7 cellular contexts compared by ENCODE assay signal in the genomic region with DNA sequence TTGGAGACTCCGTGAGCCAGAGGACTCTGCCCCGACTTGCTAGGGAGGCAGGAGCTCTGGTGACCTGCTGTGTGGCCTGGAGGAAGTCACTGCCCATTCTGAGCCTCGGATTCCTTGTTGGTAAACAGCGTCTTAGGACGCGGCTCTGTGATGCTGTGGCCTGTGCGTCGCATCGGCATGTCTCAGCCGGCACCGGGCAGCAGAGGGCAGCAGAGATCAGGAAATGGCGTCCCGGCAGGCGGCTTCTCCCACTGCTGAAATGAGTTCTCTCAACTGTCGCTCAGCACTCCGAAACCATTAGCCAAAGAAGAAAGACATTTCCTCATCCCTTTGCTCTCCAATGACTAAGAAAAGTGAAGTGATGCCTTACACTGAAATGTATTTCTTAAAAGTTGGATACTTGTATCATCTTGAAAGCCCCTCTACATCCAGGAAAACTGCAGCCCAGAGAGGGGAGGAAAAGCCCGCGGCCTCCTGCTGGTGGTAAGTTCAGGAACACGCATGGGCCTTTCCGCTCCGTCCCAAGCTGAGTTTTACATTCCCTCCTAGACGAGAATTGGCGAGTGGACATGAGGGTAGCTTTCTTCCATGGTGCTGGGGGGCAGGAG.
DNase-seq lines count a peak whose midpoint lies in the region; ATAC-seq, FAIRE-seq and TF ChIP-seq lines count a peak whose summit lies in the region.

No MANE protein-coding gene starts in this region.

- CTCF ChIA-PET in K562 (lab: Yijun Ruan, JAX; ENCODE audit: low intra/inter-chr PET ratio): interaction anchor here (0.6 to 1.4 kb wide), 3 partner anchors 792 to 1243 kb away, joined by 3 to 4 read pairs (median 4); no protein-coding TSS in a partner anchor

- DNase-seq in GM13976 (ENCODE audit: low spot score) (peak; percentile 86), NCI-H2081 (lab: John Stamatoyannopoulos, UW) (peak; percentile 21 to 49), UCSD-AML1 (lab: John Stamatoyannopoulos, UW; ENCODE audit: unreplicated experiment) (peak; percentile 75), K562 (ENCODE audit: extremely low read depth in 1 of 4, low spot score in 3 of 4) (peak; percentile 58 to 69 (median 60)), iPS-NIHi11 (ENCODE audit: low spot score) (peak; percentile 87)
- DNase-seq in stimulated activated CD4-positive, alpha-beta T cell treated with anti-CD3 and anti-CD28 coated beads, Interleukin-12 subunit alpha, Interleukin-12 subunit beta, amount 100 ng/mL, for 4 hours: peak; percentile 79

- no peak for TF ChIP-seq POLR2A in K562 (conservative IDR thresholded peaks at IDR 0.05)

- BruUV-seq in K562 (replicated peaks; lab: Mats Ljungman, UMichigan): no TSS peak

- no peaks in the 10 kb centered on the region for H4K20me1 ChIP-seq in K562 (replicated peaks; ENCODE audit: control insufficient read depth, insufficient read depth, low read length)

- H3K9ac ChIP-seq in K562 (ENCODE audit: insufficient read depth in 1 of 2, low read depth in 2 of 2, low read length in 2 of 2): no peak overlapping the region

- H3K27me3 ChIP-seq in K562 (ENCODE audit: control insufficient read depth in 2 of 2, insufficient read depth in 2 of 2, low read length in 2 of 2): peaks cover 0 to 22% of the 10 kb centered on the region in 2 experiments; a peak in 2 of 5 replicates

- no peaks in the 10 kb centered on the region for H3K79me2 ChIP-seq in K562 (ENCODE audit: control insufficient read depth, insufficient read depth, low read length)

- no peaks in the 10 kb centered on the region for H3K9me1 ChIP-seq in K562 (ENCODE audit: control insufficient read depth, insufficient read depth, low read length)

- intact Hi-C loops in K562 (cut with micrococcal nuclease): loop anchor here (2.0 to 10.0 kb wide), 3 partner anchors 662 to 944 kb away; no protein-coding TSS in a partner anchor

- peak; percentile 70 for ATAC-seq in HG02763 (IDR thresholded peaks at IDR 0.05; ENCODE audit: unreplicated experiment)
- peak; percentile 98 for ATAC-seq in K562

- H3K4me3 ChIP-seq in K562: no peak overlapping the region

- TF ChIP-seq RAD21 in K562 (CRISPR knock-in tag; conservative IDR thresholded peaks at IDR 0.05 in 1 of 2, IDR thresholded peaks at IDR 0.05 in 1 of 2): peak; percentile 65 to 79

- peak overlapping the region; percentile 41; the same call in 1 of the 2 replicates for H3K4me2 ChIP-seq in K562 (ENCODE audit: insufficient read depth, low read length)

- in situ Hi-C loops in GM13976 (cut with MboI; ENCODE audit: low sequenced_read_pairs, unreplicated experiment) (loop anchor here (10.0 kb wide), 1 partner anchor 792 kb away; no protein-coding TSS in a partner anchor), K562 (cut with MboI) (loop anchor here (10.0 to 25.0 kb wide), 2 partner anchors 792 to 969 kb away; no protein-coding TSS in a partner anchor)

- H2AFZ ChIP-seq in K562 (ENCODE audit: low read depth, low read length): peak overlapping the region; percentile 60

- no peaks in the 10 kb centered on the region; a peak in 1 of 5 replicates for H3K4me1 ChIP-seq in K562 (replicated peaks in 1 of 2; ENCODE audit: control insufficient read depth in 2 of 2, insufficient read depth in 2 of 2, low read length in 2 of 2)

- TF ChIP-seq CTCF in GM13976 (IDR thresholded peaks at IDR 0.05; ENCODE audit: borderline replicate concordance, control extremely low read depth, extremely low read depth, insufficient read depth, missing control alignments) (peak; percentile 91), K562 (IDR thresholded peaks at IDR 0.05 in 2 of 3, conservative IDR thresholded peaks at IDR 0.05 in 1 of 3; ENCODE audit: insufficient read depth in 2 of 3, low read depth in 1 of 3, low read length in 3 of 3) (peak; percentile 75 to 80 (median 75))

- H3K36me3 ChIP-seq in K562 (ENCODE audit: control insufficient read depth, insufficient read depth, low read length): no peaks in the 10 kb centered on the region

- peak; percentile 54 for FAIRE-seq in K562 (lab: Jason Lieb, UNC)

- TF ChIP-seq EP300 in K562 (IDR thresholded peaks at IDR 0.05; ENCODE audit: low read length): no peak

- WGBS in K562 (ENCODE audit: insufficient coverage, low coverage, missing lambda C conversion rate): 16% methylated on average over 13 of the region's 23 CpGs

- no peak overlapping the region for H3K27ac ChIP-seq in K562 (ENCODE audit: extremely low read depth, low read depth, low read length)

- no peaks in the 10 kb centered on the region for H3K9me3 ChIP-seq in K562 (replicated peaks; ENCODE audit: control insufficient read depth, insufficient read depth, low read depth, low read length)

- POLR2A ChIA-PET in K562 (lab: Yijun Ruan, JAX): no interaction called here

TF ChIP-seq in K562, 482 proteins besides CTCF, POLR2A, EP300 and RAD21:
- TF ChIP-seq CREB1 (IDR thresholded peaks at IDR 0.05) (peak; percentile 51; the same call in 1 of the 2 replicates), CREB1 (CRISPR knock-in tag; IDR thresholded peaks at IDR 0.05) (peak; percentile 49; the same call in 1 of the 2 replicates), FOXK2 (conservative IDR thresholded peaks at IDR 0.05 in 1 of 2, IDR thresholded peaks at IDR 0.05 in 1 of 2; ENCODE audit: low read depth in 2 of 2) (0 out of 4 replicates have a peak, but pooled peaks of 1 of the 2 experiments have one; percentile 36), SMC3 (conservative IDR thresholded peaks at IDR 0.05; ENCODE audit: insufficient read depth, low read depth, low read length) (peak; percentile 65), MIER1 (IDR thresholded peaks at IDR 0.05; ENCODE audit: low read depth) (no peak), ELF1 (tag; IDR thresholded peaks at IDR 0.05) (peak; percentile 40; the same call in 1 of the 2 replicates), ATF1 (CRISPR knock-in tag; IDR thresholded peaks at IDR 0.05) (no peak), ATF1 (tag; IDR thresholded peaks at IDR 0.05) (0 out of 2 replicates have a peak, but pooled peaks have one; percentile 10), STAG1 (CRISPR knock-in tag; IDR thresholded peaks at IDR 0.05; ENCODE audit: borderline replicate concordance) (peak; percentile 68; the same call in 1 of the 2 replicates), SMAD2 (IDR thresholded peaks at IDR 0.05; ENCODE audit: low read depth, low read length) (no peak), ZNF75A (CRISPR knock-in tag; IDR thresholded peaks at IDR 0.05) (peak; percentile 72), PHB (CRISPR knock-in tag; IDR thresholded peaks at IDR 0.05) (no peak), FOXA3 (CRISPR knock-in tag; conservative IDR thresholded peaks at IDR 0.05 in 1 of 2, IDR thresholded peaks at IDR 0.05 in 1 of 2) (0 out of 4 replicates have a peak, but pooled peaks of 1 of the 2 experiments have one; percentile 19), CREM (IDR thresholded peaks at IDR 0.05; ENCODE audit: low read depth) (peak; percentile 81), BDP1 (IDR thresholded peaks at IDR 0.05; ENCODE audit: insufficient read depth, insufficient read length) (no peak), CTBP1 (IDR thresholded peaks at IDR 0.05; ENCODE audit: borderline replicate concordance) (0 out of 2 replicates have a peak, but pooled peaks have one; percentile 11), FOSL1 (tag; conservative IDR thresholded peaks at IDR 0.05) (no peak), YY1 (IDR thresholded peaks at IDR 0.05; ENCODE audit: borderline replicate concordance in 1 of 3, control insufficient read depth in 1 of 3, extremely low read depth in 1 of 3, insufficient read depth in 3 of 3, insufficient read length in 1 of 3, insufficient replicate concordance in 2 of 3, low read depth in 1 of 3, low read length in 2 of 3) (peak in 1 of 3 experiments; percentile 66), NR2F6 (CRISPR knock-in tag; IDR thresholded peaks at IDR 0.05) (no peak), ZFP36 (IDR thresholded peaks at IDR 0.05; ENCODE audit: low read depth, low read length, partially characterized antibody) (peak; percentile 19)
- TF ChIP-seq, protein P1, sequence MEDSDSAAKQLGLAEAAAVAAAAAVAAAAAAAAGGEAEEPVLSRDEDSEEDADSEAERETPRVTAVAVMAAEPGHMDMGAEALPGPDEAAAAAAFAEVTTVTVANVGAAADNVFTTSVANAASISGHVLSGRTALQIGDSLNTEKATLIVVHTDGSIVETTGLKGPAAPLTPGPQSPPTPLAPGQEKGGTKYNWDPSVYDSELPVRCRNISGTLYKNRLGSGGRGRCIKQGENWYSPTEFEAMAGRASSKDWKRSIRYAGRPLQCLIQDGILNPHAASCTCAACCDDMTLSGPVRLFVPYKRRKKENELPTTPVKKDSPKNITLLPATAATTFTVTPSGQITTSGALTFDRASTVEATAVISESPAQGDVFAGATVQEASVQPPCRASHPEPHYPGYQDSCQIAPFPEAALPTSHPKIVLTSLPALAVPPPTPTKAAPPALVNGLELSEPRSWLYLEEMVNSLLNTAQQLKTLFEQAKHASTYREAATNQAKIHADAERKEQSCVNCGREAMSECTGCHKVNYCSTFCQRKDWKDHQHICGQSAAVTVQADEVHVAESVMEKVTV (CRISPR knock-in tag; IDR thresholded peaks at IDR 0.05): peak; percentile 27; the same call in 1 of the 2 replicates

Comparison
In these comparisons a context has a peak if more than half of its experiments do, and no peak if none do; other contexts are left out.
1. DNase-seq: peak in every context shown above with its lines; median percentile 87 in iPS-NIHi11; 86 in GM13976; 79 in stimulated activated CD4-positive, alpha-beta T cell treated with anti-CD3 and anti-CD28 coated beads, Interleukin-12 subunit alpha, Interleukin-12 subunit beta, amount 100 ng/mL, for 4 hours; 75 in UCSD-AML1; 60 in K562; 35 in NCI-H2081.